8 cellular contexts compared by ENCODE assay signal in the genomic region with DNA sequence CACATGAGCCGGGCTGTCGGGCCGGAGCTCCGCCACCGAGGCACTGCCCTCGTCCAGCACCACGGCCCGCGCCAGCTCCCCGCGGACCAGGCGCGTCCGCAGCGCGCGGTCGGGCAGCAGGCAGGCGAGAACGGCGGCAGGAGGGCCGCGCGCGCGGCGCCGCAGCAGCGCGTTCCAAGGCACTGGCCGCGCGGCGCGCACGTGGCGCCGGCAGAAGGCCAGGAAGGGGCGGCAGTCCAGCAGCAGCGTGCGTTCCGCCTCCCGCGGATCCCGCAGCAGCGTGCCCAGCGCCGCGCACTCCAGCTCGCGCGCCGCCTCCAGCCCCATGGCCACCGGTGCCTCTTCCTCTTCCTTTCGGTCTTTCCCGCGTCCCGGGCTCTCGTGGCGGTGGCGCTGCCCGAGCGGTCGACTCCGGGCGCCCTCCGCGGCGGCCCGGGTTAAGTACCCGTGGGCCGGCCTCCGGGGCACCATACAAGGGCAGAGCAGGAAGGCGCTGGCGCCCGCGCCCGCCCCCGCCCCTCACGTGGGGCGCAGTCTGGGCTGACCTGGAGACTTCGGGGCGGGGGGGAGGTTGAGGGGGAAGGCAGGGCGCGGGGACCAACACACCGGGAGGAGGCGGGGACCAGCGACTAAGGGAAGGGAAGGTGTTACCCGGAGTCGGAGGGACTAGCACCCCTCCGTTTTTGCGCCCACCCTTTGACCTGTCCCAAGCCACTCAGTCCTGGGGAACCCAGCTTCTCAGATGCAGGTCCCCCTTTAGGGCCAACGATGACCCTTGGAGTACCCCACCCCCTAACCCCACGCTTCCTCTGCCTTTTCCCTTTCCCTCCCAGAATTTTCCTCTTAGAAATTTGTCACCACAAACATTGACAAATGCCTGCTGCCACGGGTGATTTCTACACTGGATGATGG. TPM values are rescaled to one million over a fixed set of nuclear protein-coding genes. Genes with fewer than 3 reads are reported as not detected.
DNase-seq lines count a peak whose midpoint lies in the region; ATAC-seq and TF ChIP-seq lines count a peak whose summit lies in the region.

A gene with protein sequence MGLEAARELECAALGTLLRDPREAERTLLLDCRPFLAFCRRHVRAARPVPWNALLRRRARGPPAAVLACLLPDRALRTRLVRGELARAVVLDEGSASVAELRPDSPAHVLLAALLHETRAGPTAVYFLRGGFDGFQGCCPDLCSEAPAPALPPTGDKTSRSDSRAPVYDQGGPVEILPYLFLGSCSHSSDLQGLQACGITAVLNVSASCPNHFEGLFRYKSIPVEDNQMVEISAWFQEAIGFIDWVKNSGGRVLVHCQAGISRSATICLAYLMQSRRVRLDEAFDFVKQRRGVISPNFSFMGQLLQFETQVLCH (minus strand): TSS at position 413 of the 912 bp plus-strand sequence. CDS start 86 bp downstream, at position 327.

- TF ChIP-seq EP300 in gastroesophageal sphincter (IDR thresholded peaks at IDR 0.05) (no peak), suprapubic skin (IDR thresholded peaks at IDR 0.05) (no peak)

- H3K27me3 ChIP-seq in CD8-positive, alpha-beta memory T cell (ENCODE audit: insufficient read depth, low read length, poor library complexity, severe bottlenecking), result no peaks in the 10 kb centered on the region
- H3K27me3 ChIP-seq in gastroesophageal sphincter (no peaks in the 10 kb centered on the region), suprapubic skin (no peaks in the 10 kb centered on the region)

- peaks cover 65 to 73% (median 67%) of the 10 kb centered on the region in 3 donors for H3K4me1 Mint-ChIP-seq in CD8-positive, alpha-beta memory T cell

- no peaks in the 10 kb centered on the region for H3K9me3 ChIP-seq in CD8-positive, alpha-beta memory T cell (ENCODE audit: low read length)
- H3K9me3 ChIP-seq in gastroesophageal sphincter, result no peaks in the 10 kb centered on the region
- no peaks in the 10 kb centered on the region for H3K9me3 ChIP-seq in suprapubic skin

- TF ChIP-seq POLR2A in gastroesophageal sphincter (IDR thresholded peaks at IDR 0.05), result peak in 1 of 2 donors; percentile 23
- TF ChIP-seq POLR2A in suprapubic skin (IDR thresholded peaks at IDR 0.05), result peak in 1 of 2 donors; percentile 84

- TF ChIP-seq CTCF in gastroesophageal sphincter (IDR thresholded peaks at IDR 0.05), result peak in 1 of 4 experiments; percentile 21
- TF ChIP-seq CTCF in suprapubic skin (IDR thresholded peaks at IDR 0.05), result no peak

- H3K27ac Mint-ChIP-seq in CD8-positive, alpha-beta memory T cell, result peak within 1 kb of the TSS; percentile 93 to 100 (median 98)

- CTCF ChIA-PET in CD8-positive, alpha-beta memory T cell (lab: Charles Lee), result interaction anchor here (2.5 to 14.6 kb wide), 4 partner anchors 12 to 27 kb away, joined by 11 to 385 read pairs (median 23); no protein-coding TSS in a partner anchor

- H3K4me3 ChIP-seq in CD8-positive, alpha-beta memory T cell (ENCODE audit: low read length), result peak within 1 kb of the TSS; percentile 89
- H3K4me3 ChIP-seq in gastroesophageal sphincter, result peak within 1 kb of the TSS; percentile 20 to 65
- H3K4me3 ChIP-seq in suprapubic skin, result peak within 1 kb of the TSS; percentile 69

- H3K4me3 Mint-ChIP-seq in CD8-positive, alpha-beta memory T cell, result peak within 1 kb of the TSS; percentile 94 to 100 (median 97)

- peaks cover 56% of the 10 kb centered on the region for H3K4me1 ChIP-seq in CD8-positive, alpha-beta memory T cell (ENCODE audit: insufficient read depth, low read length)
- H3K4me1 ChIP-seq in gastroesophageal sphincter (peaks cover 0 to 45% (median 8%) of the 10 kb centered on the region in 3 donors), suprapubic skin (peaks cover 54% of the 10 kb centered on the region)

- H3K36me3 ChIP-seq in CD8-positive, alpha-beta memory T cell (ENCODE audit: insufficient read depth, low read length), result peaks cover 17% of the 10 kb centered on the region
- H3K36me3 ChIP-seq in gastroesophageal sphincter (no peaks in the 10 kb centered on the region), suprapubic skin (no peaks in the 10 kb centered on the region)

- peaks cover 0 to 4% (median 0%) of the 10 kb centered on the region in 5 donors for H3K9me3 Mint-ChIP-seq in CD8-positive, alpha-beta memory T cell

- peaks cover 8 to 42% (median 10%) of the 10 kb centered on the region in 3 donors for H3K36me3 Mint-ChIP-seq in CD8-positive, alpha-beta memory T cell

- DNase-seq in CD8-positive, alpha-beta memory T cell, result peak; percentile 83 to 93 (median 88)
- peak; percentile 89 for DNase-seq in RKO (ENCODE audit: low spot score)
- DNase-seq in activated gamma-delta T cell (lab: John Stamatoyannopoulos, UW), result peak; percentile 91
- DNase-seq in nucleus accumbens (lab: John Stamatoyannopoulos, UW), result peak in 41 of 56 donors; percentile 24 to 81 (median 55)
- peak; percentile 80 to 83 for DNase-seq in suprapubic skin (ENCODE audit: low spot score in 2 of 2)

- WGBS in gastroesophageal sphincter (ENCODE audit: low coverage in 1 of 2), 2 donors, result 6 to 29% methylated on average over 3 to 9 of the region's 95 CpGs
- 4% methylated on average over 53 of the region's 95 CpGs for WGBS in suprapubic skin

- peak; percentile 44 for ATAC-seq in GM19351 (IDR thresholded peaks at IDR 0.05; ENCODE audit: unreplicated experiment)
- peak; percentile 34 for ATAC-seq in HG03469 (IDR thresholded peaks at IDR 0.05; ENCODE audit: unreplicated experiment)
- peak; percentile 83 for ATAC-seq in gastroesophageal sphincter

- H3K27me3 Mint-ChIP-seq in CD8-positive, alpha-beta memory T cell, result peaks cover 0 to 17% of the 10 kb centered on the region in 2 donors

- POLR2A ChIA-PET in CD8-positive, alpha-beta memory T cell (lab: Charles Lee), result interaction anchor here (0.6 to 7.5 kb wide), 7 partner anchors 13 to 392 kb away, joined by 3 to 78 read pairs (median 4); no protein-coding TSS in a partner anchor

- peak within 1 kb of the TSS; percentile 95 for H3K27ac ChIP-seq in CD8-positive, alpha-beta memory T cell (ENCODE audit: low read depth, low read length)
- peak within 1 kb of the TSS in 3 of 4 donors; percentile 35 to 78 (median 55) for H3K27ac ChIP-seq in gastroesophageal sphincter
- H3K27ac ChIP-seq in suprapubic skin, result peak within 1 kb of the TSS; percentile 72

RNA-seq across cellular contexts. Expression of the gene that starts here (rescaled TPM):
- total RNA-seq in CD8-positive, alpha-beta memory T cell, result 100 to 1,000 TPM; 214 to 237 TPM
- polyA plus RNA-seq in CD8-positive, alpha-beta memory T cell, result 518 TPM
- total RNA-seq in gastroesophageal sphincter (1 to 10 TPM in 1 of 4 donors, under 1 TPM in 2, not detected in 1; 0.23 to 5.4 (median 0.40) TPM), suprapubic skin (100 to 1,000 TPM in 1 of 4 donors, 10 to 100 TPM in 3; 26.0 to 124 (median 74.1) TPM)

Comparison
In these comparisons a context has a peak if more than half of its experiments do, and no peak if none do; other contexts are left out.
1. Peak in every context shown above with its lines: DNase-seq, ATAC-seq, H3K4me3 ChIP-seq and H3K27ac ChIP-seq.
2. RNA of the gene that starts here (total RNA-seq): 214 to 237 TPM in CD8-positive, alpha-beta memory T cell and 26.0 to 124 TPM in suprapubic skin; 0.23 to 5.4 TPM in gastroesophageal sphincter; every median in the first group is over 4 times any median in the second.